ENCODE assay signal across 16 cellular contexts in genomic region chr15:79887054-79887453, GRCh38. TPM values are rescaled to one million over a fixed set of nuclear protein-coding genes. Genes with fewer than 3 reads are reported as not detected.
DNase-seq lines count a peak whose midpoint lies in the region; ATAC-seq, FAIRE-seq and TF ChIP-seq lines count a peak whose summit lies in the region.
"Had no signal": no experiment of that assay in that cellular context is flagged by ENCODE, and none has a peak within 500 bp of the region (broad histone marks: within the 10 kb centered on the region; RNA-seq: fewer than 3 reads in every experiment).

No MANE protein-coding gene starts in this region.

- no peak overlapping the region for H3K4ac ChIP-seq in IMR-90 (ENCODE audit: low read depth, low read length)

- H4K20me1 ChIP-seq in IMR-90 (ENCODE audit: insufficient read depth, low read length) = no peaks in the 10 kb centered on the region
- H4K20me1 ChIP-seq in HepG2 (ENCODE audit: insufficient read depth, low read length) = no peaks in the 10 kb centered on the region

- H3K36me3 Mint-ChIP-seq in activated naive CD8-positive, alpha-beta T cell treated with anti-CD3 and anti-CD28 coated beads, Interleukin-2, amount 50 U/mL, for 24 hours (ENCODE audit: low read depth) = peaks cover 63% of the 10 kb centered on the region

- H3K18ac ChIP-seq in IMR-90 (ENCODE audit: low read depth, low read length) = no peak overlapping the region

- no CpG with 5 or more reads among the region's 7 CpGs for WGBS in IMR-90 (ENCODE audit: extremely low coverage in 2 of 2, insufficient read length in 1 of 2), 2 experiments
- 55% methylated on average over 7 of the region's 7 CpGs for WGBS in HepG2 (ENCODE audit: low lambda C conversion rate)
- WGBS in pancreas, 2 donors = 68 to 72% methylated on average over 7 of the region's 7 CpGs
- WGBS in stomach, 5 donors = 57 to 80% (median 59%) methylated on average over 7 of the region's 7 CpGs
- WGBS in tibial nerve, 2 donors = 82 to 88% methylated on average over 7 of the region's 7 CpGs

- no peak overlapping the region for H2BK120ac ChIP-seq in IMR-90 (ENCODE audit: low read depth, low read length)

- H3K79me2 ChIP-seq in HepG2 (ENCODE audit: insufficient read depth, low read length) = peaks cover 16% of the 10 kb centered on the region

- CTCF ChIA-PET in IMR-90 (lab: Yijun Ruan, JAX) (interaction anchor here (0.7 kb wide), 1 partner anchor 15 kb away, joined by 4 read pairs; no protein-coding TSS in a partner anchor), HepG2 (lab: Yijun Ruan, JAX; ENCODE audit: low intra/inter-chr PET ratio, low total read pairs) (no interaction called here)

- H2BK20ac ChIP-seq in IMR-90 (ENCODE audit: low read depth, low read length) = no peak overlapping the region

- POLR2A ChIA-PET in IMR-90 (lab: Charles Lee; ENCODE audit: unreplicated experiment) = no interaction called here
- POLR2A ChIA-PET in HepG2 (lab: Yijun Ruan, JAX) = interaction anchor here (1.3 to 3.5 kb wide), 3 partner anchors 10 to 92 kb away, joined by 5 to 37 read pairs (median 12); partner anchors contain the start of gene MTHFS

- no peak overlapping the region for H3K56ac ChIP-seq in IMR-90 (ENCODE audit: extremely low read depth, insufficient read depth, low read length)

- no peaks in the 10 kb centered on the region for H3K27me3 Mint-ChIP-seq in activated naive CD8-positive, alpha-beta T cell treated with anti-CD3 and anti-CD28 coated beads, Interleukin-2, amount 50 U/mL, for 24 hours
- H3K27me3 Mint-ChIP-seq: B cell; CD4-positive, alpha-beta T cell had no signal

- in situ Hi-C loops in IMR-90 (cut with MboI; ENCODE audit: low sequenced_read_pairs) (no loop called here), HepG2 (cut with HindIII; ENCODE audit: extremely low pct_ligation_motif_present, low pct_unique_long_range_greater_than_20kb) (loop anchor here (25.0 kb wide), 1 partner anchor 275 kb away; the partner anchor contains the start of gene FAH)

- FAIRE-seq in HepG2 (lab: Jason Lieb, UNC) (no peak), pancreas (lab: Jason Lieb, UNC) (no peak)
- FAIRE-seq: A204.1, GM12892, H1 had no signal

- no peak overlapping the region for H2AK9ac ChIP-seq in IMR-90 (replicated peaks; ENCODE audit: low read depth, low read length, poor library complexity)

- H3K4me2 ChIP-seq in IMR-90 (ENCODE audit: low read depth, low read length) (no peak overlapping the region), HepG2 (ENCODE audit: low read depth, low read length) (peak overlapping the region; percentile 46)

- no peak overlapping the region for H4K91ac ChIP-seq in IMR-90 (ENCODE audit: insufficient read depth, low read depth, low read length)

- no peak overlapping the region for H3K23ac ChIP-seq in IMR-90 (ENCODE audit: low read depth, low read length)

- H3K9me3 Mint-ChIP-seq in activated naive CD8-positive, alpha-beta T cell treated with anti-CD3 and anti-CD28 coated beads, Interleukin-2, amount 50 U/mL, for 24 hours = no peaks in the 10 kb centered on the region
- H3K9me3 Mint-ChIP-seq: CD4-positive, alpha-beta T cell had no signal

- H3K9me1 ChIP-seq in IMR-90 (ENCODE audit: insufficient read depth, low read length) = peaks cover 4% of the 10 kb centered on the region; the same call in 1 of the 2 replicates

- no peak overlapping the region for H4K5ac ChIP-seq in IMR-90 (ENCODE audit: low read depth, low read length)

- H3K4me1 ChIP-seq in IMR-90 (ENCODE audit: control insufficient read depth, insufficient read depth, low read length) = peaks cover 2% of the 10 kb centered on the region; the same call in 1 of the 2 replicates
- peaks cover 95% of the 10 kb centered on the region for H3K4me1 ChIP-seq in HepG2 (ENCODE audit: insufficient read depth, low read length)
- peaks cover 27 to 42% (median 34%) of the 10 kb centered on the region in 3 donors for H3K4me1 ChIP-seq in pancreas
- H3K4me1 ChIP-seq in stomach = peaks cover 10 to 44% (median 19%) of the 10 kb centered on the region in 4 donors
- H3K4me1 ChIP-seq in tibial nerve = no peaks in the 10 kb centered on the region

- H3K36me3 ChIP-seq in IMR-90 (ENCODE audit: control insufficient read depth, insufficient read depth, low read length) (peaks cover 3% of the 10 kb centered on the region; the same call in 1 of the 2 replicates), HepG2 (replicated peaks in 1 of 2; ENCODE audit: control insufficient read depth in 1 of 2, insufficient read depth in 2 of 2, low read length in 2 of 2) (peaks cover 6 to 24% of the 10 kb centered on the region in 2 experiments), pancreas (peaks cover 0 to under 1% (median 0%) of the 10 kb centered on the region in 3 donors), stomach (peaks cover 0 to 42% (median 29%) of the 10 kb centered on the region in 4 donors), tibial nerve (peaks cover 0 to 39% (median 3%) of the 10 kb centered on the region in 3 donors)

- no peaks in the 10 kb centered on the region for H3K79me1 ChIP-seq in IMR-90 (ENCODE audit: low read depth in 1 of 2, low read length in 2 of 2)

- peaks cover 20% of the 10 kb centered on the region for H3K4me1 Mint-ChIP-seq in activated naive CD8-positive, alpha-beta T cell treated with anti-CD3 and anti-CD28 coated beads, Interleukin-2, amount 50 U/mL, for 24 hours

- H2BK5ac ChIP-seq in IMR-90 (ENCODE audit: low read depth, low read length, poor library complexity, severe bottlenecking) = no peak overlapping the region

- H2AFZ ChIP-seq in IMR-90 (replicated peaks; ENCODE audit: low read length, poor library complexity) = no peak overlapping the region
- no peak overlapping the region for H2AFZ ChIP-seq in HepG2 (ENCODE audit: low read length)

- TF ChIP-seq CTCF in IMR-90 (conservative IDR thresholded peaks at IDR 0.05; ENCODE audit: low read depth, low read length) (no peak), HepG2 (CRISPR knock-in tag; IDR thresholded peaks at IDR 0.05) (no peak), pancreas (IDR thresholded peaks at IDR 0.05) (no peak), stomach (IDR thresholded peaks at IDR 0.05) (no peak), tibial nerve (IDR thresholded peaks at IDR 0.05) (no peak)

- TF ChIP-seq POLR2A in IMR-90 (IDR thresholded peaks at IDR 0.05; ENCODE audit: low read depth, low read length) = no peak
- no peak for TF ChIP-seq POLR2A in HepG2 (IDR thresholded peaks at IDR 0.05; ENCODE audit: insufficient read depth in 1 of 2, low read depth in 2 of 2, low read length in 2 of 2)
- TF ChIP-seq POLR2A in stomach (IDR thresholded peaks at IDR 0.05) = no peak
- TF ChIP-seq POLR2A in tibial nerve (IDR thresholded peaks at IDR 0.05) = no peak

- BruUV-seq in IMR-90 (replicated peaks; lab: Mats Ljungman, UMichigan) (no TSS peak), HepG2 (replicated peaks; lab: Mats Ljungman, UMichigan) (no TSS peak)

- H3K14ac ChIP-seq in IMR-90 (replicated peaks; ENCODE audit: low read depth, low read length) = no peak overlapping the region

- ATAC-seq in IMR-90 (ENCODE audit: low read depth) (peak; percentile 68), HepG2 (no peak), pancreas (peak; percentile 29 to 42 (median 36))
- no peak for ATAC-seq in activated naive CD8-positive, alpha-beta T cell treated with anti-CD3 and anti-CD28 coated beads, Interleukin-2, amount 50 U/mL, for 24 hours

- no peak overlapping the region for H3K4me3 Mint-ChIP-seq in activated naive CD8-positive, alpha-beta T cell treated with anti-CD3 and anti-CD28 coated beads, Interleukin-2, amount 50 U/mL, for 24 hours
- H3K4me3 Mint-ChIP-seq: B cell; CD4-positive, alpha-beta T cell had no signal

- TF ChIP-seq EP300 in HepG2 (IDR thresholded peaks at IDR 0.05; ENCODE audit: low read depth in 2 of 2, low read length in 2 of 2) (no peak), HepG2 (CRISPR knock-in tag; IDR thresholded peaks at IDR 0.05; ENCODE audit: borderline replicate concordance) (no peak), stomach (IDR thresholded peaks at IDR 0.05) (no peak), tibial nerve (IDR thresholded peaks at IDR 0.05) (no peak)

- no peak overlapping the region for H3K9ac ChIP-seq in IMR-90 (ENCODE audit: low read depth, low read length)
- H3K9ac ChIP-seq in HepG2 (ENCODE audit: insufficient read depth, low read depth, low read length) = no peak overlapping the region

- H3K9me3 ChIP-seq in IMR-90 (ENCODE audit: control insufficient read depth, insufficient read depth, low read length) = no peaks in the 10 kb centered on the region
- H3K9me3 ChIP-seq in HepG2 (ENCODE audit: low read length) = no peaks in the 10 kb centered on the region
- no peaks in the 10 kb centered on the region for H3K9me3 ChIP-seq in pancreas
- H3K9me3 ChIP-seq in stomach = no peaks in the 10 kb centered on the region
- no peaks in the 10 kb centered on the region for H3K9me3 ChIP-seq in tibial nerve
- H3K9me3 ChIP-seq: HAP-1 had no signal

- H3K27me3 ChIP-seq in IMR-90 (ENCODE audit: control insufficient read depth, insufficient read depth, low read length) (no peaks in the 10 kb centered on the region), HepG2 (ENCODE audit: control insufficient read depth in 1 of 2, insufficient read depth in 2 of 2, low read length in 2 of 2) (no peaks in the 10 kb centered on the region), pancreas (no peaks in the 10 kb centered on the region), stomach (no peaks in the 10 kb centered on the region), tibial nerve (no peaks in the 10 kb centered on the region)

- no peak overlapping the region for H3K27ac Mint-ChIP-seq in activated naive CD8-positive, alpha-beta T cell treated with anti-CD3 and anti-CD28 coated beads, Interleukin-2, amount 50 U/mL, for 24 hours
- H3K27ac Mint-ChIP-seq: B cell; CD4-positive, alpha-beta T cell had no signal

- no peak overlapping the region for H2AK5ac ChIP-seq in IMR-90 (ENCODE audit: low read depth, low read length)

- H3K27ac ChIP-seq in IMR-90 (ENCODE audit: insufficient read depth, low read length) (no peak overlapping the region), HepG2 (ENCODE audit: extremely low read length, insufficient read depth, low read length) (peak overlapping the region; percentile 60), pancreas (peak overlapping the region in 2 of 4 donors; percentile 3 to 50), stomach (peak overlapping the region in 4 of 5 donors; percentile 11 to 48 (median 36)), tibial nerve (no peak overlapping the region)

- H3K4me3 ChIP-seq in IMR-90 (ENCODE audit: insufficient read depth, low read depth, low read length) (no peak overlapping the region), HepG2 (replicated peaks in 1 of 3; ENCODE audit: insufficient read depth in 1 of 3, low read depth in 2 of 3, low read length in 3 of 3) (no peak overlapping the region), pancreas (no peak overlapping the region), stomach (no peak overlapping the region), tibial nerve (no peak overlapping the region)
- H3K4me3 ChIP-seq: HAP-1 had no signal

- dilution Hi-C loops in IMR-90 (cut with HindIII; ENCODE audit: low sequenced_read_pairs, unreplicated experiment) = no loop called here

- no peak overlapping the region for H2BK15ac ChIP-seq in IMR-90 (ENCODE audit: low read depth, low read length)

- no peak for DNase-seq in IMR-90
- no peak for DNase-seq in HepG2 (ENCODE audit: low spot score)
- DNase-seq in pancreas = no peak
- no peak for DNase-seq in stomach
- DNase-seq in tibial nerve (ENCODE audit: low spot score in 2 of 2) = no peak
- DNase-seq in activated naive CD8-positive, alpha-beta T cell treated with anti-CD3 and anti-CD28 coated beads, Interleukin-2, amount 50 U/mL, for 24 hours = no peak
- no peak for DNase-seq in NCI-H187 treated with DMSO at 0.1 percent for 48 hours (lab: John Stamatoyannopoulos, UW)
- DNase-seq: C1 segment of cervical spinal cord; CD4-positive, alpha-beta T cell; DND-41; GDM1 had no signal

- H4K8ac ChIP-seq in IMR-90 (ENCODE audit: low read depth in 2 of 2, low read length in 2 of 2) = no peak overlapping the region

- intact Hi-C loops in IMR-90 (cut with micrococcal nuclease) (no loop called here), HepG2 (cut with micrococcal nuclease; ENCODE audit: unreplicated experiment) (loop anchor here (5.0 to 10.0 kb wide), 2 partner anchors 35 to 268 kb away; partner anchors contain the start of gene FAH), pancreas (cut with DNase I) (no loop called here), stomach (cut with DNase I; ENCODE audit: low total_unique reads) (loop anchor here (10.0 kb wide), 1 partner anchor 108 kb away; no protein-coding TSS in a partner anchor)

- no peak for TF ChIP-seq RAD21 in IMR-90 (IDR thresholded peaks at IDR 0.05; ENCODE audit: low read length)
- no peak for TF ChIP-seq RAD21 in HepG2 (CRISPR knock-in tag; IDR thresholded peaks at IDR 0.05)

RNA-seq across cellular contexts. Expression of gene MTHFS, which starts 9.8 kb away (rescaled TPM):
- total RNA-seq in IMR-90 (2012; rRNA removed) (6.3 and 8.3 TPM in 2 replicates), HepG2 (2016; rRNA removed; fragmentation: Illumina TruSeq; extraction: Trizol) (37.0 and 52.4 TPM in 2 replicates), pancreas (10 to 100 TPM; 19.8 to 40.4 (median 27.1) TPM), stomach (10 to 100 TPM in 2 of 5 donors, 1 to 10 TPM in 1, not detected in 2; 5.7 to 31.0 (median 17.9) TPM), tibial nerve (10 to 100 TPM in 3 of 4 donors, 1 to 10 TPM in 1; 6.9 to 16.9 (median 16.3) TPM)
- polyA plus RNA-seq in IMR-90 (2012; rRNA removed) (5.5 and 6.3 TPM in 2 replicates), HepG2 (2011; rRNA removed) (48.7 and 49.7 TPM in 2 replicates), pancreas (10 to 100 TPM; 49.1 to 53.1 TPM), stomach (100 to 1,000 TPM in 1 of 3 donors, 10 to 100 TPM in 2; 65.1 to 101 (median 86.7) TPM)
- 1.7 and 6.5 TPM in 2 replicates for polyA plus RNA-seq in IMR-90 (2012; cell fraction: cytosol; rRNA removed)
- 2.7 and 6.4 TPM in 2 replicates for polyA plus RNA-seq in IMR-90 (2012; cell fraction: nucleus; rRNA removed; ENCODE audit: low replicate concordance)
- 27.5 and 32.2 TPM in 2 replicates for total RNA-seq in HepG2 (2016; cell fraction: cytosol; rRNA removed; fragmentation: Illumina TruSeq; extraction: Trizol; ENCODE audit: low read depth)
- total RNA-seq in HepG2 (2016; cell fraction: insoluble cytoplasmic fraction; rRNA removed; fragmentation: Illumina TruSeq; extraction: Trizol) = 35.9 and 52.4 TPM in 2 replicates
- total RNA-seq in HepG2 (2016; cell fraction: membrane; rRNA removed; fragmentation: Illumina TruSeq; extraction: Trizol) = 35.1 and 35.8 TPM in 2 replicates
- 20.8 and 21.2 TPM in 2 replicates for total RNA-seq in HepG2 (2016; cell fraction: nucleus; rRNA removed; fragmentation: Illumina TruSeq; extraction: Trizol)
- polyA plus RNA-seq in HepG2 (2011; cell fraction: cytosol; rRNA removed) = 51.7 and 69.8 TPM in 2 replicates
- polyA plus RNA-seq in HepG2 (2011; cell fraction: nucleus; rRNA removed) = 17.3 and 18.6 TPM in 2 replicates
- polyA plus RNA-seq in HepG2 (2012) = 54.3 and 54.5 TPM in 2 replicates
- 37.9 and 57.9 TPM in 2 replicates for polyA plus RNA-seq in HepG2 (2016; cell fraction: cytosol; fragmentation: Illumina TruSeq; extraction: Trizol; ENCODE audit: low read depth)
- 97.4 and 99.9 TPM in 2 replicates for polyA plus RNA-seq in HepG2 (2016; cell fraction: insoluble cytoplasmic fraction; fragmentation: Illumina TruSeq; extraction: Trizol; ENCODE audit: low read depth)
- 50.6 and 54.6 TPM in 2 replicates for polyA plus RNA-seq in HepG2 (2016; cell fraction: membrane; fragmentation: Illumina TruSeq; extraction: Trizol; ENCODE audit: low read depth)
- polyA plus RNA-seq in HepG2 (2016; cell fraction: nucleus; fragmentation: Illumina TruSeq; extraction: Trizol; ENCODE audit: insufficient read depth, low read depth) = 42.9 and 44.8 TPM in 2 replicates
- polyA minus RNA-seq in HepG2 (2011; rRNA and poly(A)+ RNA removed; ENCODE audit: low replicate concordance) = 7.5 and 10.8 TPM in 2 replicates
- 17.3 and 20.8 TPM in 2 replicates for polyA minus RNA-seq in HepG2 (2011; cell fraction: cytosol; rRNA and poly(A)+ RNA removed)
- polyA minus RNA-seq in HepG2 (2011; cell fraction: nucleus; rRNA and poly(A)+ RNA removed) = 30.0 and 33.6 TPM in 2 replicates

Comparison
In these comparisons a context has a peak if more than half of its experiments do, and no peak if none do; other contexts are left out.
1. ATAC-seq: peak in IMR-90 (single experiment) and pancreas (4 of 4); none in HepG2 (single experiment) and activated naive CD8-positive, alpha-beta T cell treated with anti-CD3 and anti-CD28 coated beads, Interleukin-2, amount 50 U/mL, for 24 hours (single experiment).
2. H3K27ac ChIP-seq: peak in HepG2 (single experiment) and stomach (4 of 5); none in IMR-90 (single experiment) and tibial nerve (0 of 4).
3. intact Hi-C loops: an anchor here in HepG2 (5.0 to 10.0 kb wide) and stomach (10.0 kb wide); none called in IMR-90 and pancreas.